1 cellular context compared by ENCODE assay signal in the genomic region with DNA sequence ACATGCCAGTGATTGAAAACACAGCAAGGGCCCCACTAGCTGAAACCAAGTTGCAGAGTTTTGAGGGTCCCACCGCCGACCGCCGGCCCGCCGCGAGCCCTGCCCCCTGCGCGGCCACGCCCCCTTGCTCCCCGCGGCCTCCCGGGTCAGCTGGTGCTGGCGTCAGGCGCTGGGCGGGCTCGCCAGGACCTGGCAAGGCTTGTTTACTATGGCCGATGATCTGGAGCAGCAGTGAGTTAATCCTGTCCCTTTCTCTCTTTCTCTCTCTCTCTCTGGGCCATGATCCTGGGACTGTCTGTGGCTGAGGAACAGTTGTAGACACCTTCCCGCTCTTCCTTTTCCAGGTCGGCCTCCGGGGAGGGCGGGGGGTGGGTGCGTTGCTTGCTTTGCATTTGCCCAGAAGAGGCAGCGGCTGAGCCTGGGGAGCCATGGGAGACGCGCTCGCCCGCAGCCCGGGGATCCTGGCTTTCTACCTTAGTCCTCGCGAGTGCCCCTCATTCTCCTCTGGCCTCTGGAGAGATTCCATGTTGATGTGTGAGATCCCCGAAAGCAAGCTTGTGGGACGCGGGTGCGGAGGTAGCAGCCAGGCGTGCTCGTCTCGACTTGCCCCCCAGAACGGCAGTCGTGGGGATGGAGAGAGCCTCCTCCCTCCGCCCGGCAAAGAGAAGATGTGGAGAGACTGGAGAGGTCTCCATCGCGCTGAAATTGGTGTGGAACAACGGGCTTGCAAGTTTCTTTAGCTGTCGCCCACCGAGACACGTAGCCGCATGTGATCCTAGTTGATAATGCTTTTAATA.
TF ChIP-seq lines count a peak whose summit lies in the region.

Gene ABHD4, plus strand, starts transcription at position 202 of the 797 bp plus-strand sequence. Its CDS starts 7 bp downstream, at position 209.

TF ChIP-seq in HepG2, 621 proteins besides CTCF, POLR2A, EP300 and RAD21 (continued from another document and continues in another):
- TF ChIP-seq, protein P1, sequence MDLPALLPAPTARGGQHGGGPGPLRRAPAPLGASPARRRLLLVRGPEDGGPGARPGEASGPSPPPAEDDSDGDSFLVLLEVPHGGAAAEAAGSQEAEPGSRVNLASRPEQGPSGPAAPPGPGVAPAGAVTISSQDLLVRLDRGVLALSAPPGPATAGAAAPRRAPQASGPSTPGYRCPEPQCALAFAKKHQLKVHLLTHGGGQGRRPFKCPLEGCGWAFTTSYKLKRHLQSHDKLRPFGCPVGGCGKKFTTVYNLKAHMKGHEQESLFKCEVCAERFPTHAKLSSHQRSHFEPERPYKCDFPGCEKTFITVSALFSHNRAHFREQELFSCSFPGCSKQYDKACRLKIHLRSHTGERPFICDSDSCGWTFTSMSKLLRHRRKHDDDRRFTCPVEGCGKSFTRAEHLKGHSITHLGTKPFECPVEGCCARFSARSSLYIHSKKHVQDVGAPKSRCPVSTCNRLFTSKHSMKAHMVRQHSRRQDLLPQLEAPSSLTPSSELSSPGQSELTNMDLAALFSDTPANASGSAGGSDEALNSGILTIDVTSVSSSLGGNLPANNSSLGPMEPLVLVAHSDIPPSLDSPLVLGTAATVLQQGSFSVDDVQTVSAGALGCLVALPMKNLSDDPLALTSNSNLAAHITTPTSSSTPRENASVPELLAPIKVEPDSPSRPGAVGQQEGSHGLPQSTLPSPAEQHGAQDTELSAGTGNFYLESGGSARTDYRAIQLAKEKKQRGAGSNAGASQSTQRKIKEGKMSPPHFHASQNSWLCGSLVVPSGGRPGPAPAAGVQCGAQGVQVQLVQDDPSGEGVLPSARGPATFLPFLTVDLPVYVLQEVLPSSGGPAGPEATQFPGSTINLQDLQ (CRISPR knock-in tag; IDR thresholded peaks at IDR 0.05), result peak; percentile 1; the same call in 1 of the 2 replicates
- TF ChIP-seq TBX3 (IDR thresholded peaks at IDR 0.05; ENCODE audit: borderline replicate concordance), result no peak
- TF ChIP-seq, protein P2, sequence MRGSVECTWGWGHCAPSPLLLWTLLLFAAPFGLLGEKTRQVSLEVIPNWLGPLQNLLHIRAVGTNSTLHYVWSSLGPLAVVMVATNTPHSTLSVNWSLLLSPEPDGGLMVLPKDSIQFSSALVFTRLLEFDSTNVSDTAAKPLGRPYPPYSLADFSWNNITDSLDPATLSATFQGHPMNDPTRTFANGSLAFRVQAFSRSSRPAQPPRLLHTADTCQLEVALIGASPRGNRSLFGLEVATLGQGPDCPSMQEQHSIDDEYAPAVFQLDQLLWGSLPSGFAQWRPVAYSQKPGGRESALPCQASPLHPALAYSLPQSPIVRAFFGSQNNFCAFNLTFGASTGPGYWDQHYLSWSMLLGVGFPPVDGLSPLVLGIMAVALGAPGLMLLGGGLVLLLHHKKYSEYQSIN (CRISPR knock-in tag; IDR thresholded peaks at IDR 0.05; ENCODE audit: borderline replicate concordance), result no peak
- no peak; the same call in 1 of the 2 replicates for TF ChIP-seq CEBPG (CRISPR knock-in tag; IDR thresholded peaks at IDR 0.05)
- TF ChIP-seq ZBTB21 (CRISPR knock-in tag; IDR thresholded peaks at IDR 0.05), result no peak; the same call in 1 of the 2 replicates
- TF ChIP-seq PRPF4 (IDR thresholded peaks at IDR 0.05; ENCODE audit: low read depth, low read length, poor library complexity, severe bottlenecking), result no peak
- 0 out of 2 replicates have a peak, but pooled peaks have one; percentile 40 for TF ChIP-seq REPIN1 (CRISPR knock-in tag; IDR thresholded peaks at IDR 0.05; ENCODE audit: borderline replicate concordance, low read depth)
- TF ChIP-seq SP140L (CRISPR knock-in tag; IDR thresholded peaks at IDR 0.05; ENCODE audit: borderline replicate concordance), result no peak
- no peak for TF ChIP-seq MTF1 (CRISPR knock-in tag; IDR thresholded peaks at IDR 0.05)
- TF ChIP-seq ZNF253 (CRISPR knock-in tag; IDR thresholded peaks at IDR 0.05; ENCODE audit: borderline replicate concordance), result no peak
- TF ChIP-seq ZNF296 (CRISPR knock-in tag; conservative IDR thresholded peaks at IDR 0.05), result no peak
- TF ChIP-seq ZNF256 (CRISPR knock-in tag; conservative IDR thresholded peaks at IDR 0.05), result no peak; the same call in 1 of the 2 replicates
- TF ChIP-seq, protein P3, sequence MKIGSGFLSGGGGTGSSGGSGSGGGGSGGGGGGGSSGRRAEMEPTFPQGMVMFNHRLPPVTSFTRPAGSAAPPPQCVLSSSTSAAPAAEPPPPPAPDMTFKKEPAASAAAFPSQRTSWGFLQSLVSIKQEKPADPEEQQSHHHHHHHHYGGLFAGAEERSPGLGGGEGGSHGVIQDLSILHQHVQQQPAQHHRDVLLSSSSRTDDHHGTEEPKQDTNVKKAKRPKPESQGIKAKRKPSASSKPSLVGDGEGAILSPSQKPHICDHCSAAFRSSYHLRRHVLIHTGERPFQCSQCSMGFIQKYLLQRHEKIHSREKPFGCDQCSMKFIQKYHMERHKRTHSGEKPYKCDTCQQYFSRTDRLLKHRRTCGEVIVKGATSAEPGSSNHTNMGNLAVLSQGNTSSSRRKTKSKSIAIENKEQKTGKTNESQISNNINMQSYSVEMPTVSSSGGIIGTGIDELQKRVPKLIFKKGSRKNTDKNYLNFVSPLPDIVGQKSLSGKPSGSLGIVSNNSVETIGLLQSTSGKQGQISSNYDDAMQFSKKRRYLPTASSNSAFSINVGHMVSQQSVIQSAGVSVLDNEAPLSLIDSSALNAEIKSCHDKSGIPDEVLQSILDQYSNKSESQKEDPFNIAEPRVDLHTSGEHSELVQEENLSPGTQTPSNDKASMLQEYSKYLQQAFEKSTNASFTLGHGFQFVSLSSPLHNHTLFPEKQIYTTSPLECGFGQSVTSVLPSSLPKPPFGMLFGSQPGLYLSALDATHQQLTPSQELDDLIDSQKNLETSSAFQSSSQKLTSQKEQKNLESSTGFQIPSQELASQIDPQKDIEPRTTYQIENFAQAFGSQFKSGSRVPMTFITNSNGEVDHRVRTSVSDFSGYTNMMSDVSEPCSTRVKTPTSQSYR (CRISPR knock-in tag; IDR thresholded peaks at IDR 0.05; ENCODE audit: borderline replicate concordance), result peak; percentile 84
- TF ChIP-seq, protein P4, sequence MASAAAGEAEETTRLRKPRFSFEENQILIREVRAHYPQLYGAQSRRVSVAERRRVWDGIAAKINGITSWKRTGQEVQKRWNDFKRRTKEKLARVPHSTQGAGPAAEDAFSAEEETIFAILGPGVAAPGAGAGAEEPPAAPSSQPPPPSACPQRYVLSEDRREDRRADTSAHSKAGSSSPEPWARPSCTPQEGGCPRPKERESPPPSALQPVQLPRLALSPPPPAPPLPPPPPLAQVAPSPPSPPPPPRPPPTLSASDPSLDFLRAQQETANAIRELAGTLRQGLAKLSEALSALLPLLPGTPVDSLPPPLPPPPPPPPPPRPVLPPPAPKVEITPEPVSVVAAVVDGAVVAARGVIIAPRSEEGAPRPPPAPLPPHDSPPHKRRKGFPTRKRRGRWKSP (CRISPR knock-in tag; IDR thresholded peaks at IDR 0.05), result peak; percentile 76
- TF ChIP-seq SPEN (CRISPR knock-in tag; IDR thresholded peaks at IDR 0.05; ENCODE audit: low read depth), result peak; percentile 82
- TF ChIP-seq, protein P5, sequence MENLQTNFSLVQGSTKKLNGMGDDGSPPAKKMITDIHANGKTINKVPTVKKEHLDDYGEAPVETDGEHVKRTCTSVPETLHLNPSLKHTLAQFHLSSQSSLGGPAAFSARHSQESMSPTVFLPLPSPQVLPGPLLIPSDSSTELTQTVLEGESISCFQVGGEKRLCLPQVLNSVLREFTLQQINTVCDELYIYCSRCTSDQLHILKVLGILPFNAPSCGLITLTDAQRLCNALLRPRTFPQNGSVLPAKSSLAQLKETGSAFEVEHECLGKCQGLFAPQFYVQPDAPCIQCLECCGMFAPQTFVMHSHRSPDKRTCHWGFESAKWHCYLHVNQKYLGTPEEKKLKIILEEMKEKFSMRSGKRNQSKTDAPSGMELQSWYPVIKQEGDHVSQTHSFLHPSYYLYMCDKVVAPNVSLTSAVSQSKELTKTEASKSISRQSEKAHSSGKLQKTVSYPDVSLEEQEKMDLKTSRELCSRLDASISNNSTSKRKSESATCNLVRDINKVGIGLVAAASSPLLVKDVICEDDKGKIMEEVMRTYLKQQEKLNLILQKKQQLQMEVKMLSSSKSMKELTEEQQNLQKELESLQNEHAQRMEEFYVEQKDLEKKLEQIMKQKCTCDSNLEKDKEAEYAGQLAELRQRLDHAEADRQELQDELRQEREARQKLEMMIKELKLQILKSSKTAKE (CRISPR knock-in tag; IDR thresholded peaks at IDR 0.05; ENCODE audit: borderline replicate concordance), result no peak
- peak; percentile 85 for TF ChIP-seq YEATS4 (CRISPR knock-in tag; IDR thresholded peaks at IDR 0.05; ENCODE audit: borderline replicate concordance)
- peak; percentile 44; the same call in 1 of the 2 replicates for TF ChIP-seq ESRRA (CRISPR knock-in tag; IDR thresholded peaks at IDR 0.05; ENCODE audit: low read depth)
- no peak for TF ChIP-seq BATF2 (CRISPR knock-in tag; IDR thresholded peaks at IDR 0.05)
- TF ChIP-seq PAWR (CRISPR knock-in tag; IDR thresholded peaks at IDR 0.05; ENCODE audit: borderline replicate concordance), result no peak
- no peak; the same call in 1 of the 2 replicates for TF ChIP-seq CAMTA2 (CRISPR knock-in tag; IDR thresholded peaks at IDR 0.05; ENCODE audit: borderline replicate concordance)
- TF ChIP-seq SKI (IDR thresholded peaks at IDR 0.05; ENCODE audit: partially characterized antibody), result no peak
- TF ChIP-seq SIX4 (CRISPR knock-in tag; IDR thresholded peaks at IDR 0.05), result 0 out of 2 replicates have a peak, but pooled peaks have one; percentile 29
- peak; percentile 12; the same call in 1 of the 2 replicates for TF ChIP-seq ETV5 (CRISPR knock-in tag; IDR thresholded peaks at IDR 0.05; ENCODE audit: borderline replicate concordance)
- TF ChIP-seq HNRNPL (IDR thresholded peaks at IDR 0.05; ENCODE audit: low read depth, low read length), result no peak; the same call in 1 of the 2 replicates
- TF ChIP-seq ARNT2 (CRISPR knock-in tag; IDR thresholded peaks at IDR 0.05; ENCODE audit: low read depth), result no peak; the same call in 1 of the 2 replicates
- peak; percentile 75; the same call in 1 of the 2 replicates for TF ChIP-seq NFE2L1 (CRISPR knock-in tag; IDR thresholded peaks at IDR 0.05; ENCODE audit: borderline replicate concordance)
- no peak for TF ChIP-seq SALL2 (CRISPR knock-in tag; IDR thresholded peaks at IDR 0.05)
- 0 out of 2 replicates have a peak, but pooled peaks have one; percentile 70 for TF ChIP-seq ZNF552 (CRISPR knock-in tag; IDR thresholded peaks at IDR 0.05; ENCODE audit: borderline replicate concordance)
- no peak for TF ChIP-seq SATB2 (CRISPR knock-in tag; IDR thresholded peaks at IDR 0.05)
- TF ChIP-seq, protein P6, sequence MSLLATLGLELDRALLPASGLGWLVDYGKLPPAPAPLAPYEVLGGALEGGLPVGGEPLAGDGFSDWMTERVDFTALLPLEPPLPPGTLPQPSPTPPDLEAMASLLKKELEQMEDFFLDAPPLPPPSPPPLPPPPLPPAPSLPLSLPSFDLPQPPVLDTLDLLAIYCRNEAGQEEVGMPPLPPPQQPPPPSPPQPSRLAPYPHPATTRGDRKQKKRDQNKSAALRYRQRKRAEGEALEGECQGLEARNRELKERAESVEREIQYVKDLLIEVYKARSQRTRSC (CRISPR knock-in tag; IDR thresholded peaks at IDR 0.05; ENCODE audit: low read depth), result peak; percentile 63; the same call in 1 of the 2 replicates
- peak; percentile 79; the same call in 1 of the 2 replicates for TF ChIP-seq ZNF709 (CRISPR knock-in tag; IDR thresholded peaks at IDR 0.05)
- no peak for TF ChIP-seq ZNF670 (CRISPR knock-in tag; IDR thresholded peaks at IDR 0.05; ENCODE audit: borderline replicate concordance)
- TF ChIP-seq, protein P7, sequence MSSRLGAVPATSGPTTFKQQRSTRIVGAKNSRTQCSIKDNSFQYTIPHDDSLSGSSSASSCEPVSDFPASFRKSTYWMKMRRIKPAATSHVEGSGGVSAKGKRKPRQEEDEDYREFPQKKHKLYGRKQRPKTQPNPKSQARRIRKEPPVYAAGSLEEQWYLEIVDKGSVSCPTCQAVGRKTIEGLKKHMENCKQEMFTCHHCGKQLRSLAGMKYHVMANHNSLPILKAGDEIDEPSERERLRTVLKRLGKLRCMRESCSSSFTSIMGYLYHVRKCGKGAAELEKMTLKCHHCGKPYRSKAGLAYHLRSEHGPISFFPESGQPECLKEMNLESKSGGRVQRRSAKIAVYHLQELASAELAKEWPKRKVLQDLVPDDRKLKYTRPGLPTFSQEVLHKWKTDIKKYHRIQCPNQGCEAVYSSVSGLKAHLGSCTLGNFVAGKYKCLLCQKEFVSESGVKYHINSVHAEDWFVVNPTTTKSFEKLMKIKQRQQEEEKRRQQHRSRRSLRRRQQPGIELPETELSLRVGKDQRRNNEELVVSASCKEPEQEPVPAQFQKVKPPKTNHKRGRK (CRISPR knock-in tag; IDR thresholded peaks at IDR 0.05), result no peak
- no peak for TF ChIP-seq PHF5A (CRISPR knock-in tag; IDR thresholded peaks at IDR 0.05; ENCODE audit: low read depth, unreplicated experiment)
- TF ChIP-seq ZNF33B (CRISPR knock-in tag; IDR thresholded peaks at IDR 0.05), result no peak; the same call in none of the 2 replicates
- TF ChIP-seq ZNF619 (CRISPR knock-in tag; IDR thresholded peaks at IDR 0.05), result no peak; the same call in none of the 2 replicates
- no peak; the same call in 1 of the 2 replicates for TF ChIP-seq HMG20A (CRISPR knock-in tag; IDR thresholded peaks at IDR 0.05; ENCODE audit: borderline replicate concordance)
- TF ChIP-seq PHF20 (CRISPR knock-in tag; IDR thresholded peaks at IDR 0.05), result no peak; the same call in 1 of the 2 replicates
- peak; percentile 92 for TF ChIP-seq RBFOX2 (IDR thresholded peaks at IDR 0.05; ENCODE audit: low read depth, low read length)
- TF ChIP-seq, protein P8, sequence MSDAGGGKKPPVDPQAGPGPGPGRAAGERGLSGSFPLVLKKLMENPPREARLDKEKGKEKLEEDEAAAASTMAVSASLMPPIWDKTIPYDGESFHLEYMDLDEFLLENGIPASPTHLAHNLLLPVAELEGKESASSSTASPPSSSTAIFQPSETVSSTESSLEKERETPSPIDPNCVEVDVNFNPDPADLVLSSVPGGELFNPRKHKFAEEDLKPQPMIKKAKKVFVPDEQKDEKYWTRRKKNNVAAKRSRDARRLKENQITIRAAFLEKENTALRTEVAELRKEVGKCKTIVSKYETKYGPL (CRISPR knock-in tag; IDR thresholded peaks at IDR 0.05), result no peak
- peak; percentile 81; the same call in 1 of the 3 replicates for TF ChIP-seq MXI1 (IDR thresholded peaks at IDR 0.05; ENCODE audit: borderline replicate concordance, low read depth, low read length)
- TF ChIP-seq ZNF484 (CRISPR knock-in tag; IDR thresholded peaks at IDR 0.05; ENCODE audit: borderline replicate concordance, low read depth), result no peak
- TF ChIP-seq FOXC1 (CRISPR knock-in tag; IDR thresholded peaks at IDR 0.05; ENCODE audit: borderline replicate concordance), result peak; percentile 90
- TF ChIP-seq ZNF766 (CRISPR knock-in tag; IDR thresholded peaks at IDR 0.05; ENCODE audit: borderline replicate concordance), result no peak
